Comparison of ENCODE assay signal across 8 cellular contexts in genomic region chr10:21499910-21500577, GRCh38. TPM values are rescaled to one million over a fixed set of nuclear protein-coding genes. Genes with fewer than 3 reads are reported as not detected.
A peak's percentile ranks its signal among the peaks of the same experiment; 100 is the strongest.
DNase-seq lines count a peak whose midpoint lies in the region; ATAC-seq, FAIRE-seq and TF ChIP-seq lines count a peak whose summit lies in the region.
"Had no signal": no experiment of that assay in that cellular context is flagged by ENCODE, and none has a peak within 500 bp of the region (broad histone marks: within the 10 kb centered on the region; RNA-seq: fewer than 3 reads in every experiment).

No MANE protein-coding gene starts in this region.

- H4K91ac ChIP-seq in IMR-90 (ENCODE audit: insufficient read depth, low read depth, low read length): no peak overlapping the region

- H2BK120ac ChIP-seq in IMR-90 (ENCODE audit: low read depth, low read length): no peak overlapping the region

- H3K79me1 ChIP-seq in IMR-90 (ENCODE audit: low read depth in 1 of 2, low read length in 2 of 2): no peaks in the 10 kb centered on the region

- H4K20me1 ChIP-seq in IMR-90 (ENCODE audit: insufficient read depth, low read length) (no peaks in the 10 kb centered on the region), K562 (replicated peaks; ENCODE audit: control insufficient read depth, insufficient read depth, low read length) (no peaks in the 10 kb centered on the region)

- H2AK5ac ChIP-seq in IMR-90 (ENCODE audit: low read depth, low read length): no peak overlapping the region

- POLR2A ChIA-PET in IMR-90 (lab: Charles Lee; ENCODE audit: unreplicated experiment) (no interaction called here), K562 (lab: Yijun Ruan, JAX) (interaction anchor here (0.6 kb wide), 1 partner anchor 18 kb away, joined by 4 read pairs; no protein-coding TSS in a partner anchor)

- peaks cover 15 to 34% of the 10 kb centered on the region in 2 donors for H3K4me1 Mint-ChIP-seq in stimulated activated naive B cell treated with anti-CD40 and anti-IgM and Interleukin-4, amounts not matched to agents 10 μg/mL and 1 μg/mL and 100 μg/mL, for 72 hours

- no peaks in the 10 kb centered on the region for H3K36me3 Mint-ChIP-seq in stimulated activated naive B cell treated with anti-CD40 and anti-IgM and Interleukin-4, amounts not matched to agents 10 μg/mL and 1 μg/mL and 100 μg/mL, for 72 hours

- intact Hi-C loops in IMR-90 (cut with micrococcal nuclease): loop anchor here (5.0 kb wide), 2 partner anchors 502 to 817 kb away; partner anchors contain the start of genes COMMD3 and DNAJC1
- intact Hi-C loops in K562 (cut with micrococcal nuclease): loop anchor here (5.0 to 10.0 kb wide), 3 partner anchors 32 to 452 kb away; partner anchors contain the start of gene MLLT10
- intact Hi-C loops in kidney (cut with DNase I): no loop called here

- H3K4me3 Mint-ChIP-seq in stimulated activated naive B cell treated with anti-CD40 and anti-IgM and Interleukin-4, amounts not matched to agents 10 μg/mL and 1 μg/mL and 100 μg/mL, for 72 hours: peak overlapping the region; percentile 69 to 75

- in situ Hi-C loops in IMR-90 (cut with MboI; ENCODE audit: low sequenced_read_pairs): loop anchor here (5.0 to 25.0 kb wide), 8 partner anchors 37 to 1487 kb away; partner anchors contain the start of genes BMI1 and COMMD3
- in situ Hi-C loops in K562 (cut with MboI): loop anchor here (25.0 kb wide), 1 partner anchor 437 kb away; no protein-coding TSS in a partner anchor

- no peak for FAIRE-seq in K562 (lab: Jason Lieb, UNC)
- no peak for FAIRE-seq in kidney (lab: Jason Lieb, UNC)

- H3K18ac ChIP-seq in IMR-90 (ENCODE audit: low read depth, low read length): no peak overlapping the region

- H4K8ac ChIP-seq in IMR-90 (ENCODE audit: low read depth in 2 of 2, low read length in 2 of 2): no peak overlapping the region

- H3K4me3 ChIP-seq in IMR-90 (ENCODE audit: insufficient read depth, low read depth, low read length) (no peak overlapping the region), K562 (no peak overlapping the region), kidney (ENCODE audit: low read length in 2 of 2) (peak overlapping the region; percentile 27 to 59)

- no peak overlapping the region for H2AK9ac ChIP-seq in IMR-90 (replicated peaks; ENCODE audit: low read depth, low read length, poor library complexity)

- no peak for TF ChIP-seq EP300 in K562 (IDR thresholded peaks at IDR 0.05; ENCODE audit: low read length)

- H3K9ac ChIP-seq in IMR-90 (ENCODE audit: low read depth, low read length) (no peak overlapping the region), K562 (ENCODE audit: insufficient read depth in 1 of 2, low read depth in 2 of 2, low read length in 2 of 2) (no peak overlapping the region), kidney (ENCODE audit: low read length in 2 of 2) (peak overlapping the region; percentile 10 to 60)

- no peak for DNase-seq in IMR-90
- no peak for DNase-seq in K562 (ENCODE audit: extremely low read depth in 1 of 4, low spot score in 3 of 4)
- DNase-seq in kidney: peak; percentile 77
- no peak for DNase-seq in stimulated activated naive B cell treated with anti-CD40 and anti-IgM and Interleukin-4, amounts not matched to agents 10 μg/mL and 1 μg/mL and 100 μg/mL, for 72 hours
- DNase-seq in EL: no peak
- DNase-seq: midbrain had no signal

- H2AFZ ChIP-seq in IMR-90 (replicated peaks; ENCODE audit: low read length, poor library complexity) (peak overlapping the region; percentile 25), K562 (ENCODE audit: low read depth, low read length) (no peak overlapping the region)

- no peak overlapping the region for H3K14ac ChIP-seq in IMR-90 (replicated peaks; ENCODE audit: low read depth, low read length)

- no peak overlapping the region for H3K56ac ChIP-seq in IMR-90 (ENCODE audit: extremely low read depth, insufficient read depth, low read length)

- TF ChIP-seq RAD21 in IMR-90 (IDR thresholded peaks at IDR 0.05; ENCODE audit: low read length) (no peak), K562 (CRISPR knock-in tag; conservative IDR thresholded peaks at IDR 0.05 in 1 of 2, IDR thresholded peaks at IDR 0.05 in 1 of 2) (no peak)

- H3K27me3 ChIP-seq in IMR-90 (ENCODE audit: control insufficient read depth, insufficient read depth, low read length) (peaks cover 5% of the 10 kb centered on the region), K562 (ENCODE audit: control insufficient read depth in 2 of 2, insufficient read depth in 2 of 2, low read length in 2 of 2) (no peaks in the 10 kb centered on the region)

- H3K27ac ChIP-seq in IMR-90 (ENCODE audit: insufficient read depth, low read length) (no peak overlapping the region), K562 (ENCODE audit: extremely low read depth, low read depth, low read length) (no peak overlapping the region), kidney (ENCODE audit: low read depth in 2 of 2, low read length in 2 of 2) (peak overlapping the region; percentile 59 to 78)

- H3K36me3 ChIP-seq in IMR-90 (ENCODE audit: control insufficient read depth, insufficient read depth, low read length) (no peaks in the 10 kb centered on the region), K562 (ENCODE audit: control insufficient read depth, insufficient read depth, low read length) (no peaks in the 10 kb centered on the region), kidney (ENCODE audit: control insufficient read depth in 1 of 2, insufficient read depth in 2 of 2, low read length in 2 of 2) (no peaks in the 10 kb centered on the region)

- WGBS in IMR-90 (ENCODE audit: extremely low coverage in 2 of 2, insufficient read length in 1 of 2), 2 experiments: 49% methylated on average over 31 of the region's 58 CpGs; no CpG with 5 or more reads in 1 of the 2 experiments
- WGBS in K562 (ENCODE audit: insufficient coverage, low coverage, missing lambda C conversion rate): 94% methylated on average over 20 of the region's 58 CpGs

- no peaks in the 10 kb centered on the region for H3K4me1 ChIP-seq in IMR-90 (ENCODE audit: control insufficient read depth, insufficient read depth, low read length)
- peaks cover 0 to 32% of the 10 kb centered on the region in 2 experiments; a peak in 3 of 5 replicates for H3K4me1 ChIP-seq in K562 (replicated peaks in 1 of 2; ENCODE audit: control insufficient read depth in 2 of 2, insufficient read depth in 2 of 2, low read length in 2 of 2)
- peaks cover 4% of the 10 kb centered on the region in 2 donors for H3K4me1 ChIP-seq in kidney (ENCODE audit: control insufficient read depth in 1 of 2, insufficient read depth in 1 of 2, low read depth in 1 of 2, low read length in 2 of 2)

- H3K79me2 ChIP-seq in K562 (ENCODE audit: control insufficient read depth, insufficient read depth, low read length): no peaks in the 10 kb centered on the region

- H2BK15ac ChIP-seq in IMR-90 (ENCODE audit: low read depth, low read length): no peak overlapping the region

- TF ChIP-seq POLR2A in IMR-90 (IDR thresholded peaks at IDR 0.05; ENCODE audit: low read depth, low read length): no peak
- no peak for TF ChIP-seq POLR2A in K562 (conservative IDR thresholded peaks at IDR 0.05)

- no peak overlapping the region for H3K27ac Mint-ChIP-seq in stimulated activated naive B cell treated with anti-CD40 and anti-IgM and Interleukin-4, amounts not matched to agents 10 μg/mL and 1 μg/mL and 100 μg/mL, for 72 hours

- H3K9me3 ChIP-seq in IMR-90 (ENCODE audit: control insufficient read depth, insufficient read depth, low read length) (no peaks in the 10 kb centered on the region), K562 (replicated peaks; ENCODE audit: control insufficient read depth, insufficient read depth, low read depth, low read length) (no peaks in the 10 kb centered on the region; the same call in 1 of the 2 replicates), kidney (ENCODE audit: control insufficient read depth in 1 of 2, low read length in 2 of 2) (no peaks in the 10 kb centered on the region)

- dilution Hi-C loops in IMR-90 (cut with HindIII; ENCODE audit: low sequenced_read_pairs, unreplicated experiment): no loop called here

- no peak overlapping the region for H3K4ac ChIP-seq in IMR-90 (ENCODE audit: low read depth, low read length)

- H2BK20ac ChIP-seq in IMR-90 (ENCODE audit: low read depth, low read length): no peak overlapping the region

- no peak overlapping the region for H4K5ac ChIP-seq in IMR-90 (ENCODE audit: low read depth, low read length)

- CTCF ChIA-PET in IMR-90 (lab: Yijun Ruan, JAX): no interaction called here
- CTCF ChIA-PET in K562 (lab: Yijun Ruan, JAX; ENCODE audit: low intra/inter-chr PET ratio): no interaction called here

- no peak for TF ChIP-seq CTCF in IMR-90 (conservative IDR thresholded peaks at IDR 0.05; ENCODE audit: low read depth, low read length)
- no peak for TF ChIP-seq CTCF in K562 (IDR thresholded peaks at IDR 0.05 in 2 of 3, conservative IDR thresholded peaks at IDR 0.05 in 1 of 3; ENCODE audit: insufficient read depth in 2 of 3, low read depth in 1 of 3, low read length in 3 of 3)
- TF ChIP-seq CTCF in kidney (IDR thresholded peaks at IDR 0.05; ENCODE audit: borderline replicate concordance, extremely low read depth, insufficient read depth): no peak

- H3K9me3 Mint-ChIP-seq in stimulated activated naive B cell treated with anti-CD40 and anti-IgM and Interleukin-4, amounts not matched to agents 10 μg/mL and 1 μg/mL and 100 μg/mL, for 72 hours: no peaks in the 10 kb centered on the region

- BruUV-seq in IMR-90 (replicated peaks; lab: Mats Ljungman, UMichigan) (no TSS peak), K562 (replicated peaks; lab: Mats Ljungman, UMichigan) (no TSS peak)

- H3K23ac ChIP-seq in IMR-90 (ENCODE audit: low read depth, low read length): no peak overlapping the region

- H2BK5ac ChIP-seq in IMR-90 (ENCODE audit: low read depth, low read length, poor library complexity, severe bottlenecking): no peak overlapping the region

- no peak for ATAC-seq in IMR-90 (ENCODE audit: low read depth)
- ATAC-seq in K562: no peak
- peak in 1 of 2 donors; percentile 5 for ATAC-seq in stimulated activated naive B cell treated with anti-CD40 and anti-IgM and Interleukin-4, amounts not matched to agents 10 μg/mL and 1 μg/mL and 100 μg/mL, for 72 hours (replicated peaks)
- ATAC-seq in GM21825 (IDR thresholded peaks at IDR 0.05; ENCODE audit: unreplicated experiment): no peak
- ATAC-seq in GM18861 (IDR thresholded peaks at IDR 0.05; ENCODE audit: unreplicated experiment): no peak

- H3K4me2 ChIP-seq in IMR-90 (ENCODE audit: low read depth, low read length) (no peak overlapping the region), K562 (ENCODE audit: insufficient read depth, low read length) (no peak overlapping the region)

- H3K9me1 ChIP-seq in IMR-90 (ENCODE audit: insufficient read depth, low read length) (no peaks in the 10 kb centered on the region), K562 (ENCODE audit: control insufficient read depth, insufficient read depth, low read length) (no peaks in the 10 kb centered on the region)

- H3K27me3 Mint-ChIP-seq in stimulated activated naive B cell treated with anti-CD40 and anti-IgM and Interleukin-4, amounts not matched to agents 10 μg/mL and 1 μg/mL and 100 μg/mL, for 72 hours: peaks cover 49 to 62% of the 10 kb centered on the region in 2 donors

RNA-seq across cellular contexts. Expression of gene SKIDA1, which starts 25.4 kb away (rescaled TPM):
- total RNA-seq in IMR-90 (2012; rRNA removed) (0.56 and 0.72 TPM in 2 replicates), K562 (2014; rRNA removed) (0.09 and 0.24 TPM in 2 replicates), K562 (2014; rRNA removed; fragmentation: Illumina TruSeq; extraction: Trizol) (0.18 and 0.45 TPM in 2 replicates), K562 (2015; rRNA removed; fragmentation: Illumina TruSeq; extraction: Trizol) (0.36 and 0.49 TPM in 2 replicates), K562 (2021) (0.42 and 1.0 TPM in 2 replicates), kidney (2.9 TPM)
- polyA plus RNA-seq in IMR-90 (2012; rRNA removed) (0.24 and 0.36 TPM in 2 replicates), K562 (2011; rRNA removed) (0.34 and 1.1 TPM in 2 replicates), K562 (2014; fragmentation: Illumina TruSeq; extraction: Trizol) (0.35 and 0.59 TPM in 2 replicates), K562 (2014; fragmentation: Nextera tagmentation; extraction: Ambion mirVana) (under 1 TPM; 0.76 to 0.77 TPM), K562 (2014; rRNA removed) (0.05 and 1.4 TPM in 2 replicates), kidney (ENCODE audit: insufficient read depth, low read depth, low replicate concordance) (0.71 TPM)
- 0.16 and 0.42 TPM in 2 replicates for polyA plus RNA-seq in IMR-90 (2012; cell fraction: cytosol; rRNA removed)
- polyA plus RNA-seq in IMR-90 (2012; cell fraction: nucleus; rRNA removed; ENCODE audit: low replicate concordance): 0.36 and 2.0 TPM in 2 replicates
- 0.44 and 0.51 TPM in 2 replicates for total RNA-seq in K562 (2011; cell fraction: chromatin; rRNA removed; ENCODE audit: low replicate concordance)
- total RNA-seq in K562 (2011; cell fraction: nucleolus; rRNA removed): 0.26 and 0.50 TPM in 2 replicates
- 0.38 and 0.51 TPM in 2 replicates for total RNA-seq in K562 (2011; cell fraction: nucleoplasm; rRNA removed)
- 0.06 and 0.18 TPM in 2 replicates for polyA plus RNA-seq in K562 (2011; cell fraction: cytosol; rRNA removed)
- polyA plus RNA-seq in K562 (2011; cell fraction: nucleus; rRNA removed): 0.47 and 1.4 TPM in 2 replicates
- polyA plus RNA-seq in K562 (2012): 0.25 and 0.42 TPM in 2 replicates
- polyA minus RNA-seq in K562 (2011; rRNA and poly(A)+ RNA removed): 0.18 and 0.35 TPM in 2 replicates
- polyA minus RNA-seq in K562 (2011; cell fraction: cytosol; rRNA and poly(A)+ RNA removed): 1.1 TPM in 1 of 2 replicates, not detected in the other
- polyA minus RNA-seq in K562 (2011; cell fraction: nucleus; rRNA and poly(A)+ RNA removed): 0.22 and 0.40 TPM in 2 replicates

RNA-seq across cellular contexts. Expression of gene MLLT10, which starts 34.0 kb away (rescaled TPM):
- total RNA-seq in IMR-90 (2012; rRNA removed): 29.0 and 31.9 TPM in 2 replicates
- 22.5 and 23.9 TPM in 2 replicates for polyA plus RNA-seq in IMR-90 (2012; rRNA removed)
- polyA plus RNA-seq in IMR-90 (2012; cell fraction: cytosol; rRNA removed): 7.2 and 17.6 TPM in 2 replicates
- 27.3 and 103 TPM in 2 replicates for polyA plus RNA-seq in IMR-90 (2012; cell fraction: nucleus; rRNA removed; ENCODE audit: low replicate concordance)
- 203 and 284 TPM in 2 replicates for total RNA-seq in K562 (2011; cell fraction: chromatin; rRNA removed; ENCODE audit: low replicate concordance)
- total RNA-seq in K562 (2011; cell fraction: nucleolus; rRNA removed): 117 and 140 TPM in 2 replicates
- total RNA-seq in K562 (2011; cell fraction: nucleoplasm; rRNA removed): 136 and 162 TPM in 2 replicates
- total RNA-seq in K562 (2014; rRNA removed): 65.3 and 69.9 TPM in 2 replicates
- 58.5 and 59.7 TPM in 2 replicates for total RNA-seq in K562 (2014; rRNA removed; fragmentation: Illumina TruSeq; extraction: Trizol)
- 50.9 and 60.2 TPM in 2 replicates for total RNA-seq in K562 (2015; rRNA removed; fragmentation: Illumina TruSeq; extraction: Trizol)
- 58.7 and 64.2 TPM in 2 replicates for total RNA-seq in K562 (2021)
- 81.4 and 91.1 TPM in 2 replicates for polyA plus RNA-seq in K562 (2011; rRNA removed)
- 46.9 and 65.5 TPM in 2 replicates for polyA plus RNA-seq in K562 (2011; cell fraction: cytosol; rRNA removed)
- 106 and 111 TPM in 2 replicates for polyA plus RNA-seq in K562 (2011; cell fraction: nucleus; rRNA removed)
- 41.9 and 61.1 TPM in 2 replicates for polyA plus RNA-seq in K562 (2012)
- 58.4 and 65.2 TPM in 2 replicates for polyA plus RNA-seq in K562 (2014; fragmentation: Illumina TruSeq; extraction: Trizol)
- polyA plus RNA-seq in K562 (2014; fragmentation: Nextera tagmentation; extraction: Ambion mirVana): 10 to 100 TPM; 18.8 to 25.8 TPM
- polyA plus RNA-seq in K562 (2014; rRNA removed): 55.5 and 73.7 TPM in 2 replicates
- 118 and 129 TPM in 2 replicates for polyA minus RNA-seq in K562 (2011; rRNA and poly(A)+ RNA removed)
- 14.8 and 32.9 TPM in 2 replicates for polyA minus RNA-seq in K562 (2011; cell fraction: cytosol; rRNA and poly(A)+ RNA removed)
- 104 and 111 TPM in 2 replicates for polyA minus RNA-seq in K562 (2011; cell fraction: nucleus; rRNA and poly(A)+ RNA removed)
- 54.2 TPM for total RNA-seq in kidney
- 11.0 TPM for polyA plus RNA-seq in kidney (ENCODE audit: insufficient read depth, low read depth, low replicate concordance)

Comparison
In these comparisons a context has a peak if more than half of its experiments do, and no peak if none do; other contexts are left out.
1. H3K27ac ChIP-seq: peak in kidney (2 of 2); none in IMR-90 (single experiment) and K562 (single experiment).
2. H3K4me3 ChIP-seq: peak in kidney (2 of 2); none in IMR-90 (single experiment) and K562 (single experiment).
3. H3K9ac ChIP-seq: peak in kidney (2 of 2); none in IMR-90 (single experiment) and K562 (0 of 2).